In the genomic region with DNA sequence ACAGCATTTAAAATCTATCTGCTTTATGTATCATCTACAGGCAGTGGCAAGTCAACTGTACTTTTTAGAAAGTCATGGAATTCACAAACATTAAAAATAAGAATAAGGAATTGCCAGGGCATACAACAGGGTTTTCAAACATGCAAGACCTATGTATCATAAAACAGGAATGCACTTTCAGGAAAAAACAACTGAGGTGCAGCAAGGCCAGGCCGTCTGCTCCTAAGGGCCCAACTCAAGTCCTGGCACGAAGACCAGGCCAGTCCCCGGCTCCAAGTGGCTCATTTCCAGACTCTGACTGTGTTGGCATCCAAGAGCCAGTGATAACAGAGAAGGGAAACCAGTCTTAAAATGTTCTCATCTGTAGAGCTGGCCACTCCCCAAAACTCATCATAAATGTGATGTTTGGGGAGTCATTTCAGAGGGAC, we compare ENCODE assay signal across 13 cellular contexts. TPM values are rescaled to one million over a fixed set of nuclear protein-coding genes. Genes with fewer than 3 reads are reported as not detected.
DNase-seq lines count a peak whose midpoint lies in the region; ATAC-seq, FAIRE-seq and TF ChIP-seq lines count a peak whose summit lies in the region.
"Had no signal": no experiment of that assay in that cellular context is flagged by ENCODE, and none has a peak within 500 bp of the region (broad histone marks: within the 10 kb centered on the region; RNA-seq: fewer than 3 reads in every experiment).

No MANE protein-coding gene starts in this region.

- no peaks in the 10 kb centered on the region for H3K36me3 ChIP-seq in right lobe of liver
- H3K36me3 ChIP-seq in HepG2 (replicated peaks in 1 of 2; ENCODE audit: control insufficient read depth in 1 of 2, insufficient read depth in 2 of 2, low read length in 2 of 2): no peaks in the 10 kb centered on the region
- no peaks in the 10 kb centered on the region for H3K36me3 ChIP-seq in esophagus muscularis mucosa

- no peaks in the 10 kb centered on the region for H3K27me3 ChIP-seq in right lobe of liver
- H3K27me3 ChIP-seq in HepG2 (ENCODE audit: control insufficient read depth in 1 of 2, insufficient read depth in 2 of 2, low read length in 2 of 2): no peaks in the 10 kb centered on the region; a peak in 1 of 5 replicates
- no peaks in the 10 kb centered on the region for H3K27me3 ChIP-seq in esophagus muscularis mucosa

- FAIRE-seq in HepG2 (lab: Jason Lieb, UNC): no peak
- FAIRE-seq: A204.1 had no signal

- 15% methylated on average over 3 of the region's 3 CpGs for WGBS in right lobe of liver (ENCODE audit: insufficient coverage, low coverage, low lambda C conversion rate, missing lambda C conversion rate)
- 45% methylated on average over 3 of the region's 3 CpGs for WGBS in HepG2 (ENCODE audit: low lambda C conversion rate)
- 28% methylated on average over 3 of the region's 3 CpGs for WGBS in esophagus muscularis mucosa

- H3K9me3 ChIP-seq in right lobe of liver (no peaks in the 10 kb centered on the region), HepG2 (ENCODE audit: low read length) (no peaks in the 10 kb centered on the region), esophagus muscularis mucosa (no peaks in the 10 kb centered on the region)

- peaks cover 0 to 23% (median 8%) of the 10 kb centered on the region in 4 donors for H3K4me1 ChIP-seq in right lobe of liver
- peaks cover 31% of the 10 kb centered on the region for H3K4me1 ChIP-seq in HepG2 (ENCODE audit: insufficient read depth, low read length)
- H3K4me1 ChIP-seq in esophagus muscularis mucosa: peaks cover 64 to 98% (median 97%) of the 10 kb centered on the region in 4 donors

- H3K4me3 ChIP-seq in right lobe of liver (no peak overlapping the region), HepG2 (replicated peaks in 1 of 3; ENCODE audit: insufficient read depth in 1 of 3, low read depth in 2 of 3, low read length in 3 of 3) (no peak overlapping the region), esophagus muscularis mucosa (no peak overlapping the region)

- DNase-seq in right lobe of liver: peak; percentile 64 to 86 (median 72)
- no peak for DNase-seq in HepG2 (ENCODE audit: low spot score)
- DNase-seq in esophagus muscularis mucosa (ENCODE audit: extremely low spot score): peak; percentile 94
- DNase-seq in myocyte (ENCODE audit: low read depth): peak; percentile 69
- DNase-seq in GM19240 (ENCODE audit: insufficient read length, low spot score): no peak
- no peak for DNase-seq in NCI-H187 treated with DMSO at 0.1 percent for 48 hours (lab: John Stamatoyannopoulos, UW)
- no peak for DNase-seq in stimulated activated CD4-positive, alpha-beta T cell treated with anti-CD3 and anti-CD28 coated beads, Interleukin-4, amount 100 ng/mL, for 24 hours
- DNase-seq: activated naive CD4-positive, alpha-beta T cell treated with anti-CD3 and anti-CD28 coated beads for 36 hours; NCI-H1694 treated with DMSO at 0.1 percent for 48 hours; stimulated activated CD4-positive, alpha-beta T cell treated with anti-CD3 and anti-CD28 coated beads, Interleukin-4, amount 100 ng/mL, for 1 hour had no signal

- H3K27ac ChIP-seq in right lobe of liver (no peak overlapping the region), HepG2 (ENCODE audit: extremely low read length, insufficient read depth, low read length) (no peak overlapping the region), esophagus muscularis mucosa (replicated peaks in 1 of 4) (peak overlapping the region; percentile 89 to 96 (median 91))

- no peak for TF ChIP-seq RAD21 in HepG2 (CRISPR knock-in tag; IDR thresholded peaks at IDR 0.05)

- intact Hi-C loops in right lobe of liver (cut with DNase I) (no loop called here), HepG2 (cut with micrococcal nuclease; ENCODE audit: unreplicated experiment) (no loop called here), esophagus muscularis mucosa (cut with DNase I) (no loop called here)

- no TSS peak for BruUV-seq in HepG2 (replicated peaks; lab: Mats Ljungman, UMichigan)

- no peak overlapping the region for H3K9ac ChIP-seq in HepG2 (ENCODE audit: insufficient read depth, low read depth, low read length)

- ATAC-seq in right lobe of liver (peak; percentile 84 to 89 (median 84)), HepG2 (no peak), GM19035 (IDR thresholded peaks at IDR 0.05; ENCODE audit: unreplicated experiment) (no peak)

- POLR2A ChIA-PET in HepG2 (lab: Yijun Ruan, JAX): no interaction called here

- no peak for TF ChIP-seq EP300 in HepG2 (IDR thresholded peaks at IDR 0.05; ENCODE audit: low read depth in 2 of 2, low read length in 2 of 2)
- no peak for TF ChIP-seq EP300 in HepG2 (CRISPR knock-in tag; IDR thresholded peaks at IDR 0.05; ENCODE audit: borderline replicate concordance)
- no peak for TF ChIP-seq EP300 in esophagus muscularis mucosa (IDR thresholded peaks at IDR 0.05)

- H4K20me1 ChIP-seq in HepG2 (ENCODE audit: insufficient read depth, low read length): no peaks in the 10 kb centered on the region

- no peak overlapping the region for H2AFZ ChIP-seq in HepG2 (ENCODE audit: low read length)

- TF ChIP-seq POLR2A in right lobe of liver (IDR thresholded peaks at IDR 0.05) (no peak), HepG2 (IDR thresholded peaks at IDR 0.05; ENCODE audit: insufficient read depth in 1 of 2, low read depth in 2 of 2, low read length in 2 of 2) (no peak), esophagus muscularis mucosa (IDR thresholded peaks at IDR 0.05; ENCODE audit: low read depth) (no peak)

- TF ChIP-seq CTCF in right lobe of liver (IDR thresholded peaks at IDR 0.05): no peak
- TF ChIP-seq CTCF in HepG2 (CRISPR knock-in tag; IDR thresholded peaks at IDR 0.05): no peak
- TF ChIP-seq CTCF in esophagus muscularis mucosa (IDR thresholded peaks at IDR 0.05): no peak

- H3K79me2 ChIP-seq in HepG2 (ENCODE audit: insufficient read depth, low read length): no peaks in the 10 kb centered on the region

- in situ Hi-C loops in HepG2 (cut with HindIII; ENCODE audit: extremely low pct_ligation_motif_present, low pct_unique_long_range_greater_than_20kb): no loop called here

- H3K4me2 ChIP-seq in HepG2 (ENCODE audit: low read depth, low read length): no peak overlapping the region

- CTCF ChIA-PET in HepG2 (lab: Yijun Ruan, JAX; ENCODE audit: low intra/inter-chr PET ratio, low total read pairs): no interaction called here

RNA-seq across cellular contexts. Expression of gene RFX2, which starts 7.1 kb away (rescaled TPM):
- total RNA-seq in right lobe of liver (1 to 10 TPM; 1.6 to 2.9 (median 1.9) TPM), HepG2 (2016; rRNA removed; fragmentation: Illumina TruSeq; extraction: Trizol) (1.3 and 2.8 TPM in 2 replicates), esophagus muscularis mucosa (10 to 100 TPM; 25.5 to 49.9 (median 32.8) TPM), myocyte (5.8 and 9.4 TPM in 2 replicates)
- 2.6 and 7.1 TPM in 2 replicates for total RNA-seq in HepG2 (2016; cell fraction: cytosol; rRNA removed; fragmentation: Illumina TruSeq; extraction: Trizol; ENCODE audit: low read depth)
- total RNA-seq in HepG2 (2016; cell fraction: insoluble cytoplasmic fraction; rRNA removed; fragmentation: Illumina TruSeq; extraction: Trizol): 1.5 and 2.5 TPM in 2 replicates
- 1.8 and 2.4 TPM in 2 replicates for total RNA-seq in HepG2 (2016; cell fraction: membrane; rRNA removed; fragmentation: Illumina TruSeq; extraction: Trizol)
- total RNA-seq in HepG2 (2016; cell fraction: nucleus; rRNA removed; fragmentation: Illumina TruSeq; extraction: Trizol): 2.4 and 3.9 TPM in 2 replicates
- 2.4 and 3.3 TPM in 2 replicates for polyA plus RNA-seq in HepG2 (2011; rRNA removed)
- polyA plus RNA-seq in HepG2 (2011; cell fraction: cytosol; rRNA removed): 1.5 and 2.4 TPM in 2 replicates
- 3.3 and 4.9 TPM in 2 replicates for polyA plus RNA-seq in HepG2 (2011; cell fraction: nucleus; rRNA removed)
- polyA plus RNA-seq in HepG2 (2012): 1.1 and 2.1 TPM in 2 replicates
- polyA plus RNA-seq in HepG2 (2016; cell fraction: cytosol; fragmentation: Illumina TruSeq; extraction: Trizol; ENCODE audit: low read depth): 3.0 and 3.6 TPM in 2 replicates
- polyA plus RNA-seq in HepG2 (2016; cell fraction: insoluble cytoplasmic fraction; fragmentation: Illumina TruSeq; extraction: Trizol; ENCODE audit: low read depth): 1.2 and 1.3 TPM in 2 replicates
- polyA plus RNA-seq in HepG2 (2016; cell fraction: membrane; fragmentation: Illumina TruSeq; extraction: Trizol; ENCODE audit: low read depth): 1.8 and 2.9 TPM in 2 replicates
- 3.0 and 6.2 TPM in 2 replicates for polyA plus RNA-seq in HepG2 (2016; cell fraction: nucleus; fragmentation: Illumina TruSeq; extraction: Trizol; ENCODE audit: insufficient read depth, low read depth)
- polyA minus RNA-seq in HepG2 (2011; rRNA and poly(A)+ RNA removed; ENCODE audit: low replicate concordance): 5.3 and 9.1 TPM in 2 replicates
- 1.3 and 3.3 TPM in 2 replicates for polyA minus RNA-seq in HepG2 (2011; cell fraction: cytosol; rRNA and poly(A)+ RNA removed)
- 3.6 and 6.2 TPM in 2 replicates for polyA minus RNA-seq in HepG2 (2011; cell fraction: nucleus; rRNA and poly(A)+ RNA removed)
- 9.7 TPM for polyA plus RNA-seq in myocyte (2012)

RNA-seq across cellular contexts. Expression of gene ACSBG2, which starts 32.2 kb away (rescaled TPM):
- total RNA-seq in right lobe of liver (not detected), HepG2 (2016; rRNA removed; fragmentation: Illumina TruSeq; extraction: Trizol) (not detected in 2 replicates), esophagus muscularis mucosa (under 1 TPM; 0.42 to 0.86 (median 0.60) TPM), myocyte (not detected in 2 replicates)
- not detected in 2 replicates for total RNA-seq in HepG2 (2016; cell fraction: cytosol; rRNA removed; fragmentation: Illumina TruSeq; extraction: Trizol; ENCODE audit: low read depth)
- total RNA-seq in HepG2 (2016; cell fraction: insoluble cytoplasmic fraction; rRNA removed; fragmentation: Illumina TruSeq; extraction: Trizol): not detected in 2 replicates
- total RNA-seq in HepG2 (2016; cell fraction: membrane; rRNA removed; fragmentation: Illumina TruSeq; extraction: Trizol): not detected in 2 replicates
- not detected in 2 replicates for total RNA-seq in HepG2 (2016; cell fraction: nucleus; rRNA removed; fragmentation: Illumina TruSeq; extraction: Trizol)
- not detected in 2 replicates for polyA plus RNA-seq in HepG2 (2011; rRNA removed)
- polyA plus RNA-seq in HepG2 (2011; cell fraction: cytosol; rRNA removed): not detected in 2 replicates
- polyA plus RNA-seq in HepG2 (2011; cell fraction: nucleus; rRNA removed): not detected in 2 replicates
- 0.35 and 0.60 TPM in 2 replicates for polyA plus RNA-seq in HepG2 (2012)
- not detected in 2 replicates for polyA plus RNA-seq in HepG2 (2016; cell fraction: cytosol; fragmentation: Illumina TruSeq; extraction: Trizol; ENCODE audit: low read depth)
- not detected in 2 replicates for polyA plus RNA-seq in HepG2 (2016; cell fraction: insoluble cytoplasmic fraction; fragmentation: Illumina TruSeq; extraction: Trizol; ENCODE audit: low read depth)
- not detected in 2 replicates for polyA plus RNA-seq in HepG2 (2016; cell fraction: membrane; fragmentation: Illumina TruSeq; extraction: Trizol; ENCODE audit: low read depth)
- not detected in 2 replicates for polyA plus RNA-seq in HepG2 (2016; cell fraction: nucleus; fragmentation: Illumina TruSeq; extraction: Trizol; ENCODE audit: insufficient read depth, low read depth)
- polyA minus RNA-seq in HepG2 (2011; rRNA and poly(A)+ RNA removed; ENCODE audit: low replicate concordance): not detected in 2 replicates
- polyA minus RNA-seq in HepG2 (2011; cell fraction: cytosol; rRNA and poly(A)+ RNA removed): not detected in 2 replicates
- not detected in 2 replicates for polyA minus RNA-seq in HepG2 (2011; cell fraction: nucleus; rRNA and poly(A)+ RNA removed)
- 0.09 TPM for polyA plus RNA-seq in myocyte (2012)
- total RNA-seq: activated naive CD4-positive, alpha-beta T cell treated with anti-CD3 and anti-CD28 coated beads for 36 hours; T-helper 1 cell treated with Interleukin-12 subunit alpha and Interleukin-12 subunit beta and Interleukin-4 antibody, amounts not matched to agents 30 ng/mL and 1 ng/mL, for 36 hours had no signal

Comparison
In these comparisons a context has a peak if more than half of its experiments do, and no peak if none do; other contexts are left out.
1. ATAC-seq: peak in right lobe of liver (4 of 4); none in HepG2 (single experiment) and GM19035 (single experiment).
2. DNase-seq: peak in right lobe of liver (3 of 3), esophagus muscularis mucosa (single experiment) and myocyte (single experiment); none in HepG2 (single experiment), GM19240 (single experiment), NCI-H187 treated with DMSO at 0.1 percent for 48 hours (single experiment) and stimulated activated CD4-positive, alpha-beta T cell treated with anti-CD3 and anti-CD28 coated beads, Interleukin-4, amount 100 ng/mL, for 24 hours (single experiment).
3. H3K27ac ChIP-seq: peak in esophagus muscularis mucosa (4 of 4); none in right lobe of liver (0 of 3) and HepG2 (single experiment).